Comparison of ENCODE assay signal across 8 cellular contexts in genomic region chr10:14648042-14648765, GRCh38.
A peak's percentile ranks its signal among the peaks of the same experiment; 100 is the strongest.
DNase-seq lines count a peak whose midpoint lies in the region; ATAC-seq and TF ChIP-seq lines count a peak whose summit lies in the region.

No MANE protein-coding gene starts in this region.

- in situ Hi-C loops in gastrocnemius medialis (cut with MboI; ENCODE audit: low sequenced_read_pairs in 4 of 4): no loop called here

- peak overlapping the region in 3 of 4 donors; percentile 24 to 68 (median 50) for H3K27ac ChIP-seq in gastrocnemius medialis

- DNase-seq in DMS153 treated with DMSO at 0.1 percent for 48 hours (lab: John Stamatoyannopoulos, UW; ENCODE audit: unreplicated experiment): peak; percentile 53
- DNase-seq in Kasumi-1 (lab: John Stamatoyannopoulos, UW): peak; percentile 94
- DNase-seq in T-helper 1 cell: peak; percentile 46 to 74 (median 68)
- DNase-seq in amygdala (lab: John Stamatoyannopoulos, UW): peak in 51 of 56 donors; percentile 11 to 81 (median 47)
- DNase-seq in hippocampal formation (lab: John Stamatoyannopoulos, UW): peak; percentile 24 to 71
- DNase-seq in gastrocnemius medialis: peak; percentile 24 to 37
- no peak for DNase-seq in SW 1271 (lab: John Stamatoyannopoulos, UW)

- no peak for TF ChIP-seq CTCF in gastrocnemius medialis (IDR thresholded peaks at IDR 0.05 in 4 of 5, conservative IDR thresholded peaks at IDR 0.05 in 1 of 5)

- intact Hi-C loops in gastrocnemius medialis (cut with DNase I; ENCODE audit: low total_unique reads): no loop called here

- no peaks in the 10 kb centered on the region for H3K4me1 ChIP-seq in gastrocnemius medialis

- no peaks in the 10 kb centered on the region for H3K9me3 ChIP-seq in gastrocnemius medialis

- ATAC-seq in GM21515 (IDR thresholded peaks at IDR 0.05; ENCODE audit: unreplicated experiment) (peak; percentile 95), gastrocnemius medialis (peak; percentile 53 to 70)

- no peak for TF ChIP-seq POLR2A in gastrocnemius medialis (IDR thresholded peaks at IDR 0.05)

- H3K36me3 ChIP-seq in gastrocnemius medialis: no peaks in the 10 kb centered on the region

- H3K4me3 ChIP-seq in gastrocnemius medialis: no peak overlapping the region

- H3K27me3 ChIP-seq in gastrocnemius medialis: no peaks in the 10 kb centered on the region

Comparison
In these comparisons a context has a peak if more than half of its experiments do, and no peak if none do; other contexts are left out.
1. DNase-seq: peak in DMS153 treated with DMSO at 0.1 percent for 48 hours (single experiment), Kasumi-1 (2 of 2), T-helper 1 cell (5 of 5), amygdala (51 of 56), hippocampal formation (2 of 2) and gastrocnemius medialis (2 of 2); none in SW 1271 (0 of 2).